2 cellular contexts compared by ENCODE assay signal in genomic region chr15:71806452-71806931, GRCh38.
TF ChIP-seq lines count a peak whose summit lies in the region.

No MANE protein-coding gene starts in this region.

TF ChIP-seq in GM23338, 12 proteins besides CTCF, POLR2A, EP300 and RAD21:
- TF ChIP-seq STAT1 (IDR thresholded peaks at IDR 0.05; ENCODE audit: unreplicated experiment): no peak
- no peak for TF ChIP-seq NANOG (IDR thresholded peaks at IDR 0.05; ENCODE audit: borderline replicate concordance)
- no peak for TF ChIP-seq POLR2AphosphoS5 (IDR thresholded peaks at IDR 0.05; ENCODE audit: low read depth)
- no peak for TF ChIP-seq REST (IDR thresholded peaks at IDR 0.05; ENCODE audit: unreplicated experiment)
- TF ChIP-seq ZNF462 (CRISPR knock-in tag; IDR thresholded peaks at IDR 0.05): no peak
- no peak for TF ChIP-seq EZH2 (IDR thresholded peaks at IDR 0.05; ENCODE audit: low read depth, unreplicated experiment)
- no peak for TF ChIP-seq EZH2phosphoT487 (IDR thresholded peaks at IDR 0.05; ENCODE audit: unreplicated experiment)
- no peak for TF ChIP-seq ZNF331 (CRISPR knock-in tag; IDR thresholded peaks at IDR 0.05; ENCODE audit: low read depth)
- no peak for TF ChIP-seq ETS1 (IDR thresholded peaks at IDR 0.05)
TF ChIP-seq in GM23338: peak in this region for 0.

TF ChIP-seq in endothelial cell of umbilical vein, 7 proteins besides CTCF, POLR2A, EP300 and RAD21:
- no peak for TF ChIP-seq MYC (IDR thresholded peaks at IDR 0.05; ENCODE audit: low read depth, low read length)
- peak; percentile 58 for TF ChIP-seq GATA2 (IDR thresholded peaks at IDR 0.05; ENCODE audit: insufficient read depth, insufficient read length, low read depth, low read length)
